16 cellular contexts compared by ENCODE assay signal in genomic region chr13:30043631-30043925, GRCh38.
DNase-seq lines count a peak whose midpoint lies in the region; ATAC-seq, FAIRE-seq and TF ChIP-seq lines count a peak whose summit lies in the region.
"Had no signal": no experiment of that assay in that cellular context is flagged by ENCODE, and none has a peak within 500 bp of the region (broad histone marks: within the 10 kb centered on the region; RNA-seq: fewer than 3 reads in every experiment).

No MANE protein-coding gene starts in this region.

- peak; percentile 64 for ATAC-seq in left colon
- no peak for ATAC-seq in HG02885 (IDR thresholded peaks at IDR 0.05; ENCODE audit: poor library complexity, unreplicated experiment)
- no peak for ATAC-seq in GM21381 (IDR thresholded peaks at IDR 0.05; ENCODE audit: unreplicated experiment)
- ATAC-seq: A549; CD8-positive, alpha-beta T cell; K562 had no signal

- no peaks in the 10 kb centered on the region for H3K27me3 ChIP-seq in colonic mucosa
- H3K27me3 ChIP-seq in small intestine (ENCODE audit: control insufficient read depth in 2 of 2, insufficient read depth in 2 of 2, low read length in 2 of 2), result peaks cover 0 to 2% of the 10 kb centered on the region in 2 donors

- no peaks in the 10 kb centered on the region for H3K36me3 ChIP-seq in colonic mucosa
- H3K36me3 ChIP-seq in small intestine (ENCODE audit: control insufficient read depth in 2 of 2, insufficient read depth in 2 of 2, low read length in 2 of 2), result no peaks in the 10 kb centered on the region
- H3K36me3 ChIP-seq: HAP-1 had no signal

- no peak for FAIRE-seq in small intestine (lab: Jason Lieb, UNC)
- FAIRE-seq: A549, K562 had no signal

- H3K9me3 ChIP-seq in colonic mucosa (no peaks in the 10 kb centered on the region), small intestine (ENCODE audit: control insufficient read depth, low read depth) (no peaks in the 10 kb centered on the region)
- H3K9me3 ChIP-seq: A549, HAP-1 had no signal

- TF ChIP-seq CTCF in colonic mucosa (IDR thresholded peaks at IDR 0.05), result no peak

- DNase-seq in colonic mucosa, result peak; percentile 39
- peak; percentile 18 for DNase-seq in epithelial cell of prostate (ENCODE audit: low read depth, low spot score)
- DNase-seq in left colon, result peak in 1 of 2 donors; percentile 42
- DNase-seq in small intestine, result peak; percentile 10
- DNase-seq in NCI-H2171 (lab: John Stamatoyannopoulos, UW), result no peak
- DNase-seq: CD8-positive, alpha-beta T cell; COR-L47; DND-41; GDM1; GOT3 had no signal

- H3K27ac ChIP-seq in colonic mucosa (peak overlapping the region; percentile 26), epithelial cell of prostate (no peak overlapping the region), small intestine (ENCODE audit: low read depth in 1 of 2, low read length in 1 of 2) (peak overlapping the region in 1 of 2 donors; percentile 39)
- H3K27ac ChIP-seq: A549, HL-60 had no signal

- intact Hi-C loops in colonic mucosa (cut with DNase I) (no loop called here), left colon (cut with DNase I, micrococcal nuclease) (no loop called here)

- H3K9ac ChIP-seq in colonic mucosa (ENCODE audit: low read depth in 2 of 2, low read length in 2 of 2), result no peak overlapping the region

- no peak overlapping the region for H3K4me3 ChIP-seq in colonic mucosa
- H3K4me3 ChIP-seq in small intestine (ENCODE audit: low read depth in 1 of 2, low read length in 2 of 2), result no peak overlapping the region
- H3K4me3 ChIP-seq: A549, HAP-1, K562 had no signal

- no peaks in the 10 kb centered on the region for H3K4me1 ChIP-seq in colonic mucosa
- H3K4me1 ChIP-seq in small intestine (ENCODE audit: control insufficient read depth in 2 of 2, insufficient read depth in 1 of 2, low read depth in 1 of 2, low read length in 1 of 2), result peaks cover 2 to 12% of the 10 kb centered on the region in 2 donors
